ENCODE assay signal across 8 cellular contexts in the genomic region with DNA sequence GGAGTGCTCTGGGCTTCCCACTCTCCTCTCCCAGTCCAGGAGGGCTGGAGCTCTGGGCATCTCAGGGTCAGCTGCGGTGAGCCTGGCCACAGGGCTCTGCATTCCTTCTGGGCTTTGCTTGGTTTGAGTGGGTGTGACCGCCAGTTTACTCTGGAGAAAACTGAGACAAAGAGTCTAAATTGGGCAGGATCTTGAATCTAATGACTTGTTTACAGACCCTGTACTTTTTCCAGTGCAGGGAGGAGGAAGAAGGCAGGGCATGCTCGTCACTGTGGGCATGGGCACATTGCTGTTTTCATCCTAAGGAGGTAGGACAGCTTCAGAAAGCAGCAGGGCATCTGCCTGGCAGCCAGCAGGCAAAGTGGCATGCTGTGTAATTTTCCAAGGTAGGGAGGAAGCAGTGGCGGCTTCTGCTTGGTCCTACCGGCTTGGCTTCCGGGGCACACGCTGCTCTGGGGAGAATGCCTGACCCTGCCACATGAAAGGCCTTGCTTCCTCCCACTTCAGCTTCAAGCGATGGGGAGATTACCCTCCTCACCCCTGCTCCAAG. TPM values are rescaled to one million over a fixed set of nuclear protein-coding genes. Genes with fewer than 3 reads are reported as not detected.
DNase-seq lines count a peak whose midpoint lies in the region; ATAC-seq and TF ChIP-seq lines count a peak whose summit lies in the region.

No MANE protein-coding gene starts in this region.

- H3K4me3 ChIP-seq in WI38 (ENCODE audit: low read depth, low read length) (peak overlapping the region; percentile 35), fibroblast of lung (replicated peaks in 1 of 4; ENCODE audit: control extremely low read depth in 1 of 4, insufficient read depth in 1 of 4, low read depth in 3 of 4, low read length in 4 of 4) (no peak overlapping the region)

- H3K27ac ChIP-seq in fibroblast of lung (ENCODE audit: insufficient read depth, low read length): peak overlapping the region; percentile 24

- no peaks in the 10 kb centered on the region for H3K27me3 Mint-ChIP-seq in activated CD8-positive, alpha-beta memory T cell treated with anti-CD3 and anti-CD28 coated beads, Interleukin-2, amount 10 ng/mL, durations not matched to agents 7 days and 5 days
- H3K27me3 Mint-ChIP-seq in progenitor cell of endocrine pancreas: peaks cover 25% of the 10 kb centered on the region

- H3K4me3 Mint-ChIP-seq in activated CD8-positive, alpha-beta memory T cell treated with anti-CD3 and anti-CD28 coated beads, Interleukin-2, amount 10 ng/mL, durations not matched to agents 7 days and 5 days: peak overlapping the region; percentile 52
- H3K4me3 Mint-ChIP-seq in progenitor cell of endocrine pancreas (ENCODE audit: low read depth): no peak overlapping the region

- peak; percentile 65 for DNase-seq in activated CD8-positive, alpha-beta memory T cell treated with anti-CD3 and anti-CD28 coated beads, Interleukin-2, amount 10 ng/mL, durations not matched to agents 7 days and 5 days
- DNase-seq in activated CD8-positive, alpha-beta memory T cell treated with anti-CD3 and anti-CD28 coated beads, Interleukin-2, amount 50 U/mL, for 4 hours: no peak
- DNase-seq in fibroblast of lung (ENCODE audit: low read depth in 2 of 2): peak; percentile 13 to 90
- DNase-seq in stimulated activated CD8-positive, alpha-beta memory T cell treated with anti-CD3 and anti-CD28 coated beads, Interleukin-4, amount 100 ng/mL, for 48 hours: peak; percentile 64
- DNase-seq in midbrain (lab: John Stamatoyannopoulos, UW): no peak
- no peak for DNase-seq in progenitor cell of endocrine pancreas (ENCODE audit: low spot score, unreplicated experiment)

- no peaks in the 10 kb centered on the region for H3K36me3 ChIP-seq in fibroblast of lung (ENCODE audit: control insufficient read depth, insufficient read depth, low read length)

- no peaks in the 10 kb centered on the region for H4K20me1 ChIP-seq in fibroblast of lung (ENCODE audit: control insufficient read depth, extremely low read depth, insufficient read depth, low read length)

- no peak overlapping the region for H3K9ac ChIP-seq in fibroblast of lung (ENCODE audit: insufficient read depth, low read length)

- no peaks in the 10 kb centered on the region for H3K27me3 ChIP-seq in fibroblast of lung (ENCODE audit: control insufficient read depth, insufficient read depth, low read length)

- no peaks in the 10 kb centered on the region for H3K9me3 Mint-ChIP-seq in activated CD8-positive, alpha-beta memory T cell treated with anti-CD3 and anti-CD28 coated beads, Interleukin-2, amount 10 ng/mL, durations not matched to agents 7 days and 5 days (ENCODE audit: low read depth)
- no peaks in the 10 kb centered on the region for H3K9me3 Mint-ChIP-seq in progenitor cell of endocrine pancreas (ENCODE audit: low read depth)

- peaks cover 95% of the 10 kb centered on the region for H3K4me1 Mint-ChIP-seq in activated CD8-positive, alpha-beta memory T cell treated with anti-CD3 and anti-CD28 coated beads, Interleukin-2, amount 10 ng/mL, durations not matched to agents 7 days and 5 days
- peaks cover 30% of the 10 kb centered on the region for H3K4me1 Mint-ChIP-seq in progenitor cell of endocrine pancreas (ENCODE audit: low read depth)

- no peaks in the 10 kb centered on the region for H3K9me3 ChIP-seq in fibroblast of lung (ENCODE audit: control insufficient read depth, insufficient read depth, low read depth, low read length)

- TF ChIP-seq CTCF in WI38 (IDR thresholded peaks at IDR 0.05; ENCODE audit: low read depth, low read length): no peak
- TF ChIP-seq CTCF in fibroblast of lung (conservative IDR thresholded peaks at IDR 0.05 in 1 of 2, IDR thresholded peaks at IDR 0.05 in 1 of 2; ENCODE audit: low read depth in 1 of 2, low read length in 2 of 2): no peak
- TF ChIP-seq CTCF in progenitor cell of endocrine pancreas (IDR thresholded peaks at IDR 0.05; ENCODE audit: unreplicated experiment): no peak

- H2AFZ ChIP-seq in fibroblast of lung (ENCODE audit: low read length): no peak overlapping the region

- H3K36me3 Mint-ChIP-seq in activated CD8-positive, alpha-beta memory T cell treated with anti-CD3 and anti-CD28 coated beads, Interleukin-2, amount 10 ng/mL, durations not matched to agents 7 days and 5 days: peaks cover 28% of the 10 kb centered on the region
- no peaks in the 10 kb centered on the region for H3K36me3 Mint-ChIP-seq in progenitor cell of endocrine pancreas (ENCODE audit: insufficient read depth)

- CTCF ChIA-PET in activated CD8-positive, alpha-beta memory T cell treated with anti-CD3 and anti-CD28 coated beads, Interleukin-2, amount 10 ng/mL, durations not matched to agents 7 days and 5 days (lab: Charles Lee): interaction anchor here (1.0 to 8.7 kb wide), 4 partner anchors 10 to 41 kb away, joined by 3 to 52 read pairs (median 4); no protein-coding TSS in a partner anchor

- H3K27ac Mint-ChIP-seq in activated CD8-positive, alpha-beta memory T cell treated with anti-CD3 and anti-CD28 coated beads, Interleukin-2, amount 10 ng/mL, durations not matched to agents 7 days and 5 days: peak overlapping the region; percentile 98
- H3K27ac Mint-ChIP-seq in progenitor cell of endocrine pancreas: no peak overlapping the region

- H3K4me1 ChIP-seq in fibroblast of lung (ENCODE audit: control insufficient read depth, extremely low read depth, insufficient read depth, low read length): peaks cover 17% of the 10 kb centered on the region

- no peaks in the 10 kb centered on the region for H3K79me2 ChIP-seq in fibroblast of lung (ENCODE audit: control insufficient read depth, insufficient read depth, low read length)

- ATAC-seq in activated CD8-positive, alpha-beta memory T cell treated with anti-CD3 and anti-CD28 coated beads, Interleukin-2, amount 10 ng/mL, durations not matched to agents 7 days and 5 days: peak; percentile 40
- ATAC-seq in HG02981 (IDR thresholded peaks at IDR 0.05; ENCODE audit: unreplicated experiment): no peak

- peak overlapping the region; percentile 60 for H3K4me2 ChIP-seq in fibroblast of lung (ENCODE audit: extremely low read depth, insufficient read depth, low read length)

RNA-seq across cellular contexts. Expression of a gene that starts 22.9 kb away (rescaled TPM):
- total RNA-seq in activated CD8-positive, alpha-beta memory T cell treated with anti-CD3 and anti-CD28 coated beads, Interleukin-2, amount 10 ng/mL, durations not matched to agents 7 days and 5 days: 100 to 1,000 TPM in 1 of 2 experiments, 10 to 100 TPM in 1; 85.0 to 105 TPM
- total RNA-seq in fibroblast of lung: 2.5 and 5.6 TPM in 2 replicates
- polyA plus RNA-seq in fibroblast of lung: 3.7 and 3.9 TPM in 2 replicates
- 3.3 and 4.6 TPM in 2 replicates for polyA plus RNA-seq in fibroblast of lung (2012)
- polyA minus RNA-seq in fibroblast of lung (ENCODE audit: low replicate concordance): 12.1 and 15.7 TPM in 2 replicates
- 0.22 TPM in 1 of 2 replicates, not detected in the other for total RNA-seq in progenitor cell of endocrine pancreas

Comparison
In these comparisons a context has a peak if more than half of its experiments do, and no peak if none do; other contexts are left out.
1. DNase-seq: peak in activated CD8-positive, alpha-beta memory T cell treated with anti-CD3 and anti-CD28 coated beads, Interleukin-2, amount 10 ng/mL, durations not matched to agents 7 days and 5 days (single experiment), fibroblast of lung (2 of 2) and stimulated activated CD8-positive, alpha-beta memory T cell treated with anti-CD3 and anti-CD28 coated beads, Interleukin-4, amount 100 ng/mL, for 48 hours (single experiment); none in activated CD8-positive, alpha-beta memory T cell treated with anti-CD3 and anti-CD28 coated beads, Interleukin-2, amount 50 U/mL, for 4 hours (single experiment), midbrain (single experiment) and progenitor cell of endocrine pancreas (single experiment).
2. RNA of a gene that starts 22.9 kb away (total RNA-seq): 85.0 to 105 TPM in activated CD8-positive, alpha-beta memory T cell treated with anti-CD3 and anti-CD28 coated beads, Interleukin-2, amount 10 ng/mL, durations not matched to agents 7 days and 5 days; 2.5 to 5.6 TPM in fibroblast of lung and 0.22 TPM in progenitor cell of endocrine pancreas; every median in the first group is over 10 times any median in the second.